In the genomic region with DNA sequence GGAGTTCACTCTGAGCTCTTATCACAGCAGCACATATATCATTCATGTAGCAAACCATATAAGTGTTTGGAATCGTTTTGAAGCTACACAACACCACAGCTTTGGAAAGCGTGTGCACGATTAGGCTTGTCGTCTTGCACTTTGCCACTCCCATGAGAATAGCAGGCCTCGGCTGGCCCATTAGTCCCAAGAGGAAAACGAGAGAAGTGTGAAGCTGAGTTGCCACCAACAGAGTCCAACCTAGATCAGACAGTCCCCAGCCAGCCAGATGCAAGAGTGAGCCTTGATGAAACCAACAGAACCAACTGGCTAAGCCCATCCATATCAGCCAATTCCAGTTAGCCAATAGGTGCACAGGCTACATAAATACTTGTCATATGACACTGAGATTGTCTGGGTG, we compare ENCODE assay signal across 19 cellular contexts.
"Had no signal": no experiment of that assay in that cellular context is flagged by ENCODE, and none has a peak within 500 bp of the region (broad histone marks: within the 10 kb centered on the region; RNA-seq: fewer than 3 reads in every experiment).

No MANE protein-coding gene starts in this region.

- DNase-seq: cortex of kidney; effector memory CD8-positive, alpha-beta T cell; foreskin keratinocyte; immature natural killer cell; kidney; left cardiac atrium; left ventricle myocardium inferior; lower lobe of right lung; nucleus accumbens; pancreas; right cardiac atrium; stimulated activated CD4-positive, alpha-beta T cell treated with anti-CD3 and anti-CD28 coated beads, Interleukin-4, amount 100 ng/mL, for 1 hour; stimulated activated CD8-positive, alpha-beta memory T cell treated with anti-CD3 and anti-CD28 coated beads, Interleukin-4, amount 100 ng/mL, for 48 hours; testis; upper lobe of right lung had no signal

- H2AFZ ChIP-seq: neural progenitor cell had no signal

- FAIRE-seq: kidney, pancreas had no signal

- H3K27ac ChIP-seq: epithelial cell of prostate, foreskin keratinocyte, left ventricle myocardium inferior, lower lobe of right lung, neural progenitor cell, pancreas, testis, tibial nerve, upper lobe of right lung, vagina had no signal

- H3K4me2 ChIP-seq: neural progenitor cell had no signal

- H3K4me3 ChIP-seq: left ventricle myocardium inferior, lower lobe of right lung, neural progenitor cell, pancreas, testis, tibial nerve, upper lobe of right lung, vagina had no signal

- H3K4me1 ChIP-seq: foreskin keratinocyte, left ventricle myocardium inferior, lower lobe of right lung, neural progenitor cell, pancreas, testis, tibial nerve, upper lobe of right lung had no signal

- H3K9me3 ChIP-seq: left ventricle myocardium inferior, lower lobe of right lung, pancreas, testis, tibial nerve, upper lobe of right lung, vagina had no signal

- H3K9ac ChIP-seq: neural progenitor cell had no signal

- H3K36me3 ChIP-seq: left ventricle myocardium inferior, lower lobe of right lung, neural progenitor cell, pancreas, tibial nerve, upper lobe of right lung, vagina had no signal

- H3K27me3 ChIP-seq: neural progenitor cell, pancreas, testis, tibial nerve, upper lobe of right lung, vagina had no signal
